ENCODE assay signal across 9 cellular contexts in genomic region chr2:233912799-233913423, GRCh38. TPM values are rescaled to one million over a fixed set of nuclear protein-coding genes. Genes with fewer than 3 reads are reported as not detected.
A peak's percentile ranks its signal among the peaks of the same experiment; 100 is the strongest.
DNase-seq lines count a peak whose midpoint lies in the region; ATAC-seq and TF ChIP-seq lines count a peak whose summit lies in the region.
"Had no signal": no experiment of that assay in that cellular context is flagged by ENCODE, and none has a peak within 500 bp of the region (broad histone marks: within the 10 kb centered on the region; RNA-seq: fewer than 3 reads in every experiment).

No MANE protein-coding gene starts in this region.

- H3K27ac Mint-ChIP-seq in activated CD4-positive, alpha-beta memory T cell treated with anti-CD3 and anti-CD28 coated beads, Interleukin-2, amount 10 ng/mL, durations not matched to agents 7 days and 5 days = no peak overlapping the region

- no peaks in the 10 kb centered on the region for H3K36me3 Mint-ChIP-seq in activated CD4-positive, alpha-beta memory T cell treated with anti-CD3 and anti-CD28 coated beads, Interleukin-2, amount 10 ng/mL, durations not matched to agents 7 days and 5 days (ENCODE audit: low read depth)

- CTCF ChIA-PET in AG04450 (lab: Charles Lee) = no interaction called here
- CTCF ChIA-PET in activated CD4-positive, alpha-beta memory T cell treated with anti-CD3 and anti-CD28 coated beads, Interleukin-2, amount 10 ng/mL, durations not matched to agents 7 days and 5 days (lab: Charles Lee) = no interaction called here

- no peak overlapping the region for H3K4me3 Mint-ChIP-seq in activated CD4-positive, alpha-beta memory T cell treated with anti-CD3 and anti-CD28 coated beads, Interleukin-2, amount 10 ng/mL, durations not matched to agents 7 days and 5 days

- no peaks in the 10 kb centered on the region for H3K4me1 Mint-ChIP-seq in activated CD4-positive, alpha-beta memory T cell treated with anti-CD3 and anti-CD28 coated beads, Interleukin-2, amount 10 ng/mL, durations not matched to agents 7 days and 5 days

- peaks cover 9% of the 10 kb centered on the region for H3K27me3 ChIP-seq in AG04450 (ENCODE audit: control insufficient read depth, insufficient read depth, low read length)

- H3K9me3 Mint-ChIP-seq in activated CD4-positive, alpha-beta memory T cell treated with anti-CD3 and anti-CD28 coated beads, Interleukin-2, amount 10 ng/mL, durations not matched to agents 7 days and 5 days = no peaks in the 10 kb centered on the region

- H3K9me3 ChIP-seq in AG04450 (ENCODE audit: control insufficient read depth, insufficient read depth, low read length) = no peaks in the 10 kb centered on the region

- POLR2A ChIA-PET in AG04450 (lab: Yijun Ruan, JAX) = no interaction called here
- POLR2A ChIA-PET in activated CD4-positive, alpha-beta memory T cell treated with anti-CD3 and anti-CD28 coated beads, Interleukin-2, amount 10 ng/mL, durations not matched to agents 7 days and 5 days (lab: Charles Lee) = interaction anchor here (0.6 kb wide), 1 partner anchor 8 kb away, joined by 3 read pairs; no protein-coding TSS in a partner anchor

- H3K27me3 Mint-ChIP-seq in activated CD4-positive, alpha-beta memory T cell treated with anti-CD3 and anti-CD28 coated beads, Interleukin-2, amount 10 ng/mL, durations not matched to agents 7 days and 5 days = peaks cover 29% of the 10 kb centered on the region

- no peak overlapping the region for H3K27ac ChIP-seq in AG04450 (ENCODE audit: low read depth, low read length)

- no peak for ATAC-seq in HG03354 (IDR thresholded peaks at IDR 0.05; ENCODE audit: poor library complexity, severe bottlenecking, unreplicated experiment)

- H3K4me3 ChIP-seq in AG04450 (ENCODE audit: low read depth, low read length) = no peak overlapping the region

- TF ChIP-seq CTCF in AG04450 (IDR thresholded peaks at IDR 0.05; ENCODE audit: low read depth, low read length) = 0 out of 2 replicates have a peak, but pooled peaks have one; percentile 4

- DNase-seq in AG04450 (ENCODE audit: low read depth, low spot score) (no peak), HT1080 (ENCODE audit: low read depth) (peak; percentile 34), islet precursor cell (peak; percentile 86), NCI-H1930 (lab: John Stamatoyannopoulos, UW) (no peak), SKM-1 treated with dmso at 0.1 percent for 144 hours (lab: John Stamatoyannopoulos, UW; ENCODE audit: unreplicated experiment) (no peak), COR-L47 (lab: John Stamatoyannopoulos, UW) (no peak)
- DNase-seq in activated CD4-positive, alpha-beta memory T cell treated with anti-CD3 and anti-CD28 coated beads, Interleukin-2, amount 10 ng/mL, durations not matched to agents 7 days and 5 days = peak; percentile 41
- DNase-seq: NCI-H446 had no signal

RNA-seq across cellular contexts. Expression of gene TRPM8, which starts 4.3 kb away (rescaled TPM):
- polyA plus RNA-seq in AG04450 (2011; rRNA removed) = 0.11 TPM in 1 of 2 replicates, not detected in the other
- 0.26 TPM in 1 of 2 replicates, not detected in the other for polyA minus RNA-seq in AG04450 (2011; rRNA and poly(A)+ RNA removed)
- total RNA-seq in HT1080 (2014; rRNA removed; shearing (Covaris generic)) = 0.07 and 1.3 TPM in 2 replicates
- polyA plus RNA-seq in HT1080 (2015; cell fraction: cytosol; rRNA removed) = 0.24 and 0.41 TPM in 2 replicates
- polyA plus RNA-seq in HT1080 (2015; cell fraction: nucleus; rRNA removed) = 0.52 and 1.6 TPM in 2 replicates
- not detected for total RNA-seq in activated CD4-positive, alpha-beta memory T cell treated with anti-CD3 and anti-CD28 coated beads, Interleukin-2, amount 10 ng/mL, durations not matched to agents 7 days and 5 days

RNA-seq across cellular contexts. Expression of gene HJURP, which starts 58.6 kb away (rescaled TPM):
- 11.3 and 12.2 TPM in 2 replicates for polyA plus RNA-seq in AG04450 (2011; rRNA removed)
- 19.0 and 19.4 TPM in 2 replicates for polyA minus RNA-seq in AG04450 (2011; rRNA and poly(A)+ RNA removed)
- 89.0 and 101 TPM in 2 replicates for total RNA-seq in HT1080 (2014; rRNA removed; shearing (Covaris generic))
- 63.6 and 70.3 TPM in 2 replicates for polyA plus RNA-seq in HT1080 (2015; cell fraction: cytosol; rRNA removed)
- 220 and 252 TPM in 2 replicates for polyA plus RNA-seq in HT1080 (2015; cell fraction: nucleus; rRNA removed)
- total RNA-seq in activated CD4-positive, alpha-beta memory T cell treated with anti-CD3 and anti-CD28 coated beads, Interleukin-2, amount 10 ng/mL, durations not matched to agents 7 days and 5 days = 100 to 1,000 TPM; 126 to 129 TPM

Comparison
In these comparisons a context has a peak if more than half of its experiments do, and no peak if none do; other contexts are left out.
1. DNase-seq: peak in HT1080 (single experiment), activated CD4-positive, alpha-beta memory T cell treated with anti-CD3 and anti-CD28 coated beads, Interleukin-2, amount 10 ng/mL, durations not matched to agents 7 days and 5 days (single experiment) and islet precursor cell (single experiment); none in AG04450 (single experiment), NCI-H1930 (0 of 2), SKM-1 treated with dmso at 0.1 percent for 144 hours (single experiment) and COR-L47 (single experiment).